18 cellular contexts compared by ENCODE assay signal in genomic region chr4:19187104-19187503, GRCh38.
"Had no signal": no experiment of that assay in that cellular context is flagged by ENCODE, and none has a peak within 500 bp of the region (broad histone marks: within the 10 kb centered on the region; RNA-seq: fewer than 3 reads in every experiment).

No MANE protein-coding gene starts in this region.

- FAIRE-seq: small intestine had no signal

- H3K9me3 ChIP-seq: body of pancreas, heart left ventricle, neutrophil, right atrium auricular region, upper lobe of left lung had no signal

- DNase-seq: activated CD4-positive, alpha-beta T cell treated with anti-CD3 and anti-CD28 coated beads for 48 hours; activated CD8-positive, alpha-beta T cell treated with anti-CD3 and anti-CD28 coated beads, Interleukin-2, amount 10 ng/mL, durations not matched to agents 7 days and 5 days; activated naive CD4-positive, alpha-beta T cell treated with Interleukin-2 at 50 U/mL for 16 hours; activated naive CD8-positive, alpha-beta T cell treated with anti-CD3 and anti-CD28 coated beads, Interleukin-2, amount 50 U/mL, for 24 hours; body of pancreas; dermis blood vessel endothelial cell; foreskin melanocyte; heart left ventricle; islet precursor cell; midbrain; posterior cingulate gyrus; small intestine; stimulated activated naive B cell treated with anti-CD40 and anti-IgM and Interleukin-4, amounts not matched to agents 10 μg/mL and 1 μg/mL and 100 μg/mL, for 72 hours; substantia nigra; upper lobe of left lung had no signal

- H3K27me3 ChIP-seq: body of pancreas, heart left ventricle, neutrophil, right atrium auricular region, upper lobe of left lung had no signal

- H3K36me3 ChIP-seq: heart left ventricle, neutrophil, right atrium auricular region, upper lobe of left lung had no signal

- H3K27ac ChIP-seq: body of pancreas, heart left ventricle, neutrophil, right atrium auricular region, SK-N-MC, upper lobe of left lung had no signal

- H3K4me3 ChIP-seq: heart left ventricle, right atrium auricular region, SK-N-MC, upper lobe of left lung had no signal

- H3K4me1 ChIP-seq: body of pancreas, heart left ventricle, right atrium auricular region, upper lobe of left lung had no signal

- ATAC-seq: activated CD8-positive, alpha-beta T cell treated with anti-CD3 and anti-CD28 coated beads, Interleukin-2, amount 10 ng/mL, durations not matched to agents 7 days and 5 days; activated naive CD8-positive, alpha-beta T cell treated with anti-CD3 and anti-CD28 coated beads, Interleukin-2, amount 50 U/mL, for 24 hours; body of pancreas; heart left ventricle; stimulated activated naive B cell treated with anti-CD40 and anti-IgM and Interleukin-4, amounts not matched to agents 10 μg/mL and 1 μg/mL and 100 μg/mL, for 72 hours had no signal
